In genomic region chr15:92819312-92820232, GRCh38 we compare ENCODE assay signal across 8 cellular contexts.
DNase-seq lines count a peak whose midpoint lies in the region; ATAC-seq and TF ChIP-seq lines count a peak whose summit lies in the region.

No MANE protein-coding gene starts in this region.

- intact Hi-C loops in mucosa of descending colon (cut with DNase I, micrococcal nuclease) = loop anchor here in 1 of 2 donors (5.0 kb wide), 1 partner anchor 63 kb away; no protein-coding TSS in a partner anchor
- intact Hi-C loops in aorta (cut with DNase I) = no loop called here

- peak; percentile 27 to 28 for ATAC-seq in activated T-cell treated with anti-CD3 and anti-CD28 coated beads, Interleukin-2, amount 50 U/mL, for 72 hours (replicated peaks in 1 of 2)
- ATAC-seq in mucosa of descending colon (peak; percentile 7), aorta (ENCODE audit: low FRiP score) (no peak)

- H3K9me3 ChIP-seq in NT2/D1 (ENCODE audit: insufficient read depth, low read length) = no peaks in the 10 kb centered on the region
- no peaks in the 10 kb centered on the region for H3K9me3 ChIP-seq in mucosa of descending colon
- H3K9me3 ChIP-seq in aorta (ENCODE audit: control insufficient read depth, low read length) = no peaks in the 10 kb centered on the region

- peak overlapping the region; percentile 99 for H3K27ac Mint-ChIP-seq in activated T-cell treated with anti-CD3 and anti-CD28 coated beads, Interleukin-2, amount 50 U/mL, for 72 hours

- DNase-seq in activated T-cell treated with anti-CD3 and anti-CD28 coated beads, Interleukin-2, amount 50 U/mL, for 72 hours = no peak
- DNase-seq in activated T-cell treated with anti-CD3 and anti-CD28 coated beads for 4 hours = no peak
- no peak for DNase-seq in NT2/D1 (ENCODE audit: low read depth, low spot score)
- DNase-seq in coronary artery (ENCODE audit: low spot score) = no peak
- peak in 1 of 3 donors; percentile 25 for DNase-seq in mucosa of descending colon
- no peak for DNase-seq in aorta
- no peak for DNase-seq in ureter (ENCODE audit: low spot score)
- DNase-seq in activated CD4-positive, CD25-positive, alpha-beta regulatory T cell treated with anti-CD3 and anti-CD28 coated beads, Interleukin-2, amount 50 U/mL, for 72 hours = no peak

- no peaks in the 10 kb centered on the region for H3K9me3 Mint-ChIP-seq in activated T-cell treated with anti-CD3 and anti-CD28 coated beads, Interleukin-2, amount 50 U/mL, for 72 hours

- H3K9ac ChIP-seq in NT2/D1 (ENCODE audit: insufficient read length, low read depth) = peak overlapping the region; percentile 53

- H3K4me3 Mint-ChIP-seq in activated T-cell treated with anti-CD3 and anti-CD28 coated beads, Interleukin-2, amount 50 U/mL, for 72 hours = peak overlapping the region; percentile 71 to 83

- H3K27me3 ChIP-seq in NT2/D1 (ENCODE audit: insufficient read depth, insufficient read length) = no peaks in the 10 kb centered on the region
- no peaks in the 10 kb centered on the region for H3K27me3 ChIP-seq in aorta (ENCODE audit: control insufficient read depth in 1 of 2, insufficient read depth in 2 of 2, low read length in 1 of 2)

- no peaks in the 10 kb centered on the region for H3K27me3 Mint-ChIP-seq in activated T-cell treated with anti-CD3 and anti-CD28 coated beads, Interleukin-2, amount 50 U/mL, for 72 hours (ENCODE audit: low read depth)

- H3K4me1 Mint-ChIP-seq in activated T-cell treated with anti-CD3 and anti-CD28 coated beads, Interleukin-2, amount 50 U/mL, for 72 hours (ENCODE audit: low read depth) = peaks cover 60% of the 10 kb centered on the region

- H3K27ac ChIP-seq in coronary artery (peak overlapping the region; percentile 75 to 78), aorta (ENCODE audit: low read depth in 1 of 2, low read length in 2 of 2) (peak overlapping the region; percentile 46 to 89)

- H3K4me3 ChIP-seq in NT2/D1 (ENCODE audit: insufficient read length, low read depth) = no peak overlapping the region
- H3K4me3 ChIP-seq in coronary artery = peak overlapping the region; percentile 59
- H3K4me3 ChIP-seq in mucosa of descending colon = peak overlapping the region; percentile 1
- peak overlapping the region; percentile 33 to 43 for H3K4me3 ChIP-seq in aorta (ENCODE audit: low read length in 2 of 2)

- WGBS in aorta, 2 donors = 23% methylated on average over 16 of the region's 16 CpGs

- peaks cover 0 to 1% of the 10 kb centered on the region in 2 donors for H3K36me3 Mint-ChIP-seq in activated T-cell treated with anti-CD3 and anti-CD28 coated beads, Interleukin-2, amount 50 U/mL, for 72 hours (ENCODE audit: insufficient read depth in 2 of 2)

- H3K36me3 ChIP-seq in NT2/D1 (ENCODE audit: insufficient read depth, insufficient read length, low read length) (no peaks in the 10 kb centered on the region), mucosa of descending colon (ENCODE audit: low read depth) (no peaks in the 10 kb centered on the region), aorta (ENCODE audit: control insufficient read depth in 1 of 2, insufficient read depth in 2 of 2, low read length in 1 of 2) (no peaks in the 10 kb centered on the region)

- H3K4me1 ChIP-seq in NT2/D1 (ENCODE audit: insufficient read depth, insufficient read length) = peaks cover 5% of the 10 kb centered on the region
- peaks cover 29% of the 10 kb centered on the region for H3K4me1 ChIP-seq in mucosa of descending colon (ENCODE audit: low read depth)
- H3K4me1 ChIP-seq in aorta (ENCODE audit: control insufficient read depth in 1 of 2, insufficient read depth in 2 of 2, low read length in 2 of 2) = no peaks in the 10 kb centered on the region

- TF ChIP-seq CTCF in coronary artery (IDR thresholded peaks at IDR 0.05) (no peak), mucosa of descending colon (IDR thresholded peaks at IDR 0.05) (no peak)
